Comparison of ENCODE assay signal across 39 cellular contexts in the genomic region with DNA sequence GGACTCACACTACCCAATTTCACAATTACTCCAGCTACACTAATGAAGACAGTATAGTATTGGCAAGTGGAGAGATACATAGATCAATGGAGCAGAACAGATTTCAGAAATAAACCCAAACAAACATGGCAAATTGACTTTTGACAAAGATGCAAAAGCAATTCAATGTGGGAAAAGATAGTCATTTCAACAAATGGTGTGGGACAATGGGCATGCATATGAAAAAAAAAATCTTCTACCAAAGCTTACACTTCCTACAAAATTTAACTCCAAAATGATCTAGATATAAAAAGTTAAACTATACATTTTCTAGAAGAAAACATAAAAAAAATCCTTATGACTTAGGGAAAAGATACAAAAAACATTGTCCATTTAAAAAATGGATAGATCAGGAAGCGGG. TPM values are rescaled to one million over a fixed set of nuclear protein-coding genes. Genes with fewer than 3 reads are reported as not detected.
"Had no signal": no experiment of that assay in that cellular context is flagged by ENCODE, and none has a peak within 500 bp of the region (broad histone marks: within the 10 kb centered on the region; RNA-seq: fewer than 3 reads in every experiment).

No MANE protein-coding gene starts in this region.

- DNase-seq: Karpas-422, Kasumi-1, MG63, MM.1S, MV-4-11, NCI-H1048, NCI-H1092, NCI-H1092 treated with DMSO at 0.1 percent for 48 hours, NCI-H1105, NCI-H1105 treated with DMSO at 0.1 percent for 48 hours, NCI-H1417, NCI-H1417 treated with DMSO at 0.1 percent for 48 hours, NCI-H1436, NCI-H1436 treated with DMSO at 0.1 percent for 48 hours, NCI-H146, NCI-H1694, NCI-H1694 treated with DMSO at 0.1 percent for 48 hours, NCI-H187, NCI-H187 treated with DMSO at 0.1 percent for 48 hours, NCI-H1930, NCI-H2029, NCI-H2029 treated with DMSO at 0.1 percent for 48 hours, NCI-H2081, NCI-H2081 treated with DMSO at 0.1 percent for 48 hours, NCI-H2107, NCI-H2171, NCI-H2171 treated with DMSO at 0.1 percent for 48 hours, NCI-H2227 treated with DMSO at 0.1 percent for 48 hours, NCI-H226, NCI-H345, NCI-H446, NCI-H446 treated with DMSO at 0.1 percent for 48 hours, NCI-H510A, NCI-H510A treated with DMSO at 0.1 percent for 48 hours, NCI-H524 had no signal

- H3K36me3 ChIP-seq: MG63 had no signal

- H3K4me3 ChIP-seq: MG63 had no signal

RNA-seq across cellular contexts. Expression of a gene that starts 2.7 kb away (rescaled TPM):
- total RNA-seq: LHCN-M2, M059J, MCF 10A had no signal

RNA-seq across cellular contexts. Expression of a gene that starts 20.7 kb away (rescaled TPM):
- total RNA-seq: LHCN-M2, M059J, MCF 10A, NCI-H460 had no signal
